9 cellular contexts compared by ENCODE assay signal in genomic region chr3:53253707-53254106, GRCh38. TPM values are rescaled to one million over a fixed set of nuclear protein-coding genes. Genes with fewer than 3 reads are reported as not detected.
DNase-seq lines count a peak whose midpoint lies in the region; ATAC-seq and TF ChIP-seq lines count a peak whose summit lies in the region.
"Had no signal": no experiment of that assay in that cellular context is flagged by ENCODE, and none has a peak within 500 bp of the region (broad histone marks: within the 10 kb centered on the region; RNA-seq: fewer than 3 reads in every experiment).

No MANE protein-coding gene starts in this region.

- H3K27ac ChIP-seq in CD4-positive, CD25-positive, alpha-beta regulatory T cell (ENCODE audit: insufficient read depth, low read length, poor library complexity, severe bottlenecking), result no peak overlapping the region
- H3K27ac ChIP-seq in dorsolateral prefrontal cortex, result peak overlapping the region in 38 of 59 donors; percentile 15 to 94 (median 86)

- H3K9me3 Mint-ChIP-seq in CD4-positive, CD25-positive, alpha-beta regulatory T cell, result no peaks in the 10 kb centered on the region
- no peaks in the 10 kb centered on the region for H3K9me3 Mint-ChIP-seq in neural crest cell

- H3K4me1 ChIP-seq in CD4-positive, CD25-positive, alpha-beta regulatory T cell (ENCODE audit: control insufficient read depth, insufficient read depth, low read length, poor library complexity, severe bottlenecking), result peaks cover 37% of the 10 kb centered on the region

- no peaks in the 10 kb centered on the region for H3K27me3 ChIP-seq in CD4-positive, CD25-positive, alpha-beta regulatory T cell (ENCODE audit: control insufficient read depth, insufficient read depth, low read length)
- H3K27me3 ChIP-seq in dorsolateral prefrontal cortex, result no peaks in the 10 kb centered on the region

- H3K4me3 ChIP-seq in CD4-positive, CD25-positive, alpha-beta regulatory T cell (ENCODE audit: low read depth, low read length), result peak overlapping the region; percentile 74
- H3K4me3 ChIP-seq in LNCaP clone FGC (ENCODE audit: low read depth, low read length), result peak overlapping the region; percentile 99
- H3K4me3 ChIP-seq in dorsolateral prefrontal cortex, result peak overlapping the region in 57 of 59 donors; percentile 69 to 97 (median 88)

- no peaks in the 10 kb centered on the region for H3K36me3 Mint-ChIP-seq in CD4-positive, CD25-positive, alpha-beta regulatory T cell
- H3K36me3 Mint-ChIP-seq in neural crest cell (ENCODE audit: low read depth), result no peaks in the 10 kb centered on the region

- peaks cover 17 to 63% (median 29%) of the 10 kb centered on the region in 4 donors for H3K4me1 Mint-ChIP-seq in CD4-positive, CD25-positive, alpha-beta regulatory T cell
- H3K4me1 Mint-ChIP-seq in neural crest cell, result peaks cover 56% of the 10 kb centered on the region

- TF ChIP-seq CTCF in LNCaP clone FGC (IDR thresholded peaks at IDR 0.05; ENCODE audit: control insufficient read depth, extremely low read depth, insufficient read depth) (no peak), dorsolateral prefrontal cortex (IDR thresholded peaks at IDR 0.05 in 54 of 56, conservative IDR thresholded peaks at IDR 0.05 in 2 of 56; ENCODE audit: low read depth in 1 of 56, partially characterized antibody in 56 of 56) (no peak), neural crest cell (conservative IDR thresholded peaks at IDR 0.05) (no peak)

- DNase-seq in CD4-positive, CD25-positive, alpha-beta regulatory T cell, result peak in 1 of 3 donors; percentile 18
- DNase-seq in LNCaP clone FGC (ENCODE audit: low read depth), result no peak
- no peak for DNase-seq in dorsolateral prefrontal cortex
- DNase-seq in neural crest cell (ENCODE audit: low read depth, low spot score), result no peak
- DNase-seq in DMS 273 treated with DMSO at 0.1 percent for 48 hours (lab: John Stamatoyannopoulos, UW), result no peak
- DNase-seq in middle frontal gyrus (ENCODE audit: extremely low spot score, low spot score), result no peak
- no peak for DNase-seq in C1 segment of cervical spinal cord (lab: John Stamatoyannopoulos, UW)
- DNase-seq: posterior cingulate gyrus had no signal

- no peak for ATAC-seq in CD4-positive, CD25-positive, alpha-beta regulatory T cell (ENCODE audit: low read depth in 2 of 2)
- ATAC-seq in HG02840 (IDR thresholded peaks at IDR 0.05; ENCODE audit: low FRiP score, unreplicated experiment), result no peak

- no peaks in the 10 kb centered on the region for H3K9me3 ChIP-seq in CD4-positive, CD25-positive, alpha-beta regulatory T cell (ENCODE audit: control insufficient read depth in 2 of 2, low read length in 2 of 2)

- H3K36me3 ChIP-seq in CD4-positive, CD25-positive, alpha-beta regulatory T cell (ENCODE audit: control insufficient read depth, insufficient read depth, low read length), result no peaks in the 10 kb centered on the region

- intact Hi-C loops in dorsolateral prefrontal cortex (cut with DNase I), result loop anchor here in 1 of 2 donors (10.0 kb wide), 1 partner anchor 241 kb away; the partner anchor contains the start of gene CACNA1D

- peaks cover 4% of the 10 kb centered on the region for H3K27me3 Mint-ChIP-seq in CD4-positive, CD25-positive, alpha-beta regulatory T cell
- no peaks in the 10 kb centered on the region for H3K27me3 Mint-ChIP-seq in neural crest cell (ENCODE audit: low read depth)

- peak overlapping the region; percentile 43 to 89 (median 72) for H3K27ac Mint-ChIP-seq in CD4-positive, CD25-positive, alpha-beta regulatory T cell
- H3K27ac Mint-ChIP-seq in neural crest cell (ENCODE audit: unreplicated experiment), result no peak overlapping the region

- peak overlapping the region; percentile 90 to 97 (median 94) for H3K4me3 Mint-ChIP-seq in CD4-positive, CD25-positive, alpha-beta regulatory T cell
- H3K4me3 Mint-ChIP-seq in neural crest cell, result peak overlapping the region; percentile 99

RNA-seq across cellular contexts. Expression of gene TKT, which starts 2.1 kb away (rescaled TPM):
- 95.6 TPM for total RNA-seq in CD4-positive, CD25-positive, alpha-beta regulatory T cell
- polyA plus RNA-seq in CD4-positive, CD25-positive, alpha-beta regulatory T cell, result 10 to 100 TPM; 59.0 to 76.2 (median 70.6) TPM
- total RNA-seq in dorsolateral prefrontal cortex (100 to 1,000 TPM; 130 to 245 (median 170) TPM), neural crest cell (556 and 564 TPM in 2 replicates)
